Comparison of ENCODE assay signal across 11 cellular contexts in genomic region chr11:126360049-126360446, GRCh38. TPM values are rescaled to one million over a fixed set of nuclear protein-coding genes. Genes with fewer than 3 reads are reported as not detected.
DNase-seq lines count a peak whose midpoint lies in the region; ATAC-seq and TF ChIP-seq lines count a peak whose summit lies in the region.
"Had no signal": no experiment of that assay in that cellular context is flagged by ENCODE, and none has a peak within 500 bp of the region (broad histone marks: within the 10 kb centered on the region; RNA-seq: fewer than 3 reads in every experiment).

No MANE protein-coding gene starts in this region.

- CTCF ChIA-PET in A673 (lab: Charles Lee): interaction anchor here (0.9 kb wide), 1 partner anchor 81 kb away, joined by 3 read pairs; no protein-coding TSS in a partner anchor

- intact Hi-C loops in A673 (cut with micrococcal nuclease; ENCODE audit: unreplicated experiment): no loop called here

- TF ChIP-seq CTCF in A673 (conservative IDR thresholded peaks at IDR 0.05; ENCODE audit: low read depth, low read length) (no peak), fibroblast of the aortic adventitia (IDR thresholded peaks at IDR 0.05; ENCODE audit: insufficient read depth, low read length) (no peak), retinal pigment epithelial cell (conservative IDR thresholded peaks at IDR 0.05; ENCODE audit: low read depth, low read length) (no peak)

- H3K27me3 ChIP-seq in A673 (replicated peaks; ENCODE audit: insufficient read depth, low read depth, low read length, poor library complexity) (no peaks in the 10 kb centered on the region), adipocyte (replicated peaks; ENCODE audit: control insufficient read depth, insufficient read depth, low read length) (no peaks in the 10 kb centered on the region)
- H3K27me3 ChIP-seq: SJSA1 had no signal

- DNase-seq in A673 (ENCODE audit: low spot score) (no peak), adipocyte (ENCODE audit: low read depth) (no peak), fibroblast of the aortic adventitia (ENCODE audit: low read depth) (no peak), retinal pigment epithelial cell (ENCODE audit: low read depth) (no peak), COLO668 (lab: John Stamatoyannopoulos, UW; ENCODE audit: unreplicated experiment) (no peak), NCI-H2171 (lab: John Stamatoyannopoulos, UW) (no peak), GM03348 (ENCODE audit: low spot score) (no peak)
- DNase-seq: GDM1; stimulated activated CD4-positive, alpha-beta T cell treated with anti-CD3 and anti-CD28 coated beads, Interleukin-2, amount 100 ng/mL, for 48 hours had no signal

- H3K4me3 ChIP-seq in A673 (ENCODE audit: low read depth, low read length, poor library complexity, severe bottlenecking): no peak overlapping the region
- peak overlapping the region; percentile 87 for H3K4me3 ChIP-seq in adipocyte (ENCODE audit: low read length)
- H3K4me3 ChIP-seq in fibroblast of the aortic adventitia (ENCODE audit: low read depth, low read length): peak overlapping the region; percentile 14
- H3K4me3 ChIP-seq in retinal pigment epithelial cell (ENCODE audit: low read length): peak overlapping the region; percentile 13
- H3K4me3 ChIP-seq: SJSA1 had no signal

- peak overlapping the region; percentile 3 for H3K27ac ChIP-seq in A673 (ENCODE audit: low read depth, low read length, poor library complexity, severe bottlenecking)
- H3K27ac ChIP-seq: SJSA1 had no signal

- POLR2A ChIA-PET in A673 (lab: Charles Lee; ENCODE audit: low non-redundant PET): no interaction called here

- H3K4me1 ChIP-seq in A673 (ENCODE audit: insufficient read depth, low read length, poor library complexity, severe bottlenecking) (peaks cover 27% of the 10 kb centered on the region), adipocyte (ENCODE audit: control insufficient read depth, insufficient read depth, low read length) (peaks cover 60% of the 10 kb centered on the region)

- H3K9ac ChIP-seq in adipocyte (ENCODE audit: low read length): peak overlapping the region; percentile 88

- BruUV-seq in A673 (replicated peaks; lab: Mats Ljungman, UMichigan): no TSS peak

- H3K9me3 ChIP-seq in A673 (ENCODE audit: low read depth, low read length, poor library complexity, severe bottlenecking) (no peaks in the 10 kb centered on the region), adipocyte (ENCODE audit: control insufficient read depth, low read length) (no peaks in the 10 kb centered on the region)
- H3K9me3 ChIP-seq: SJSA1 had no signal

- H3K36me3 ChIP-seq in A673 (ENCODE audit: insufficient read depth, low read length, poor library complexity, severe bottlenecking): no peaks in the 10 kb centered on the region
- H3K36me3 ChIP-seq in adipocyte (ENCODE audit: control insufficient read depth, insufficient read depth, low read length, severe bottlenecking): peaks cover 4% of the 10 kb centered on the region
- H3K36me3 ChIP-seq: SJSA1 had no signal

- no peak for ATAC-seq in GM18858 (IDR thresholded peaks at IDR 0.05; ENCODE audit: unreplicated experiment)

RNA-seq across cellular contexts. Expression of gene ST3GAL4, which starts 4.6 kb away (rescaled TPM):
- 26.4 and 29.9 TPM in 2 replicates for total RNA-seq in A673 (2021)
- 9.6 and 25.4 TPM in 2 replicates for total RNA-seq in fibroblast of the aortic adventitia (ENCODE audit: low replicate concordance)

RNA-seq across cellular contexts. Expression of gene DCPS, which starts 56.2 kb away (rescaled TPM):
- 31.2 and 38.4 TPM in 2 replicates for total RNA-seq in A673 (2021)
- total RNA-seq in fibroblast of the aortic adventitia (ENCODE audit: low replicate concordance): 4.3 and 11.4 TPM in 2 replicates
